In the genomic region with DNA sequence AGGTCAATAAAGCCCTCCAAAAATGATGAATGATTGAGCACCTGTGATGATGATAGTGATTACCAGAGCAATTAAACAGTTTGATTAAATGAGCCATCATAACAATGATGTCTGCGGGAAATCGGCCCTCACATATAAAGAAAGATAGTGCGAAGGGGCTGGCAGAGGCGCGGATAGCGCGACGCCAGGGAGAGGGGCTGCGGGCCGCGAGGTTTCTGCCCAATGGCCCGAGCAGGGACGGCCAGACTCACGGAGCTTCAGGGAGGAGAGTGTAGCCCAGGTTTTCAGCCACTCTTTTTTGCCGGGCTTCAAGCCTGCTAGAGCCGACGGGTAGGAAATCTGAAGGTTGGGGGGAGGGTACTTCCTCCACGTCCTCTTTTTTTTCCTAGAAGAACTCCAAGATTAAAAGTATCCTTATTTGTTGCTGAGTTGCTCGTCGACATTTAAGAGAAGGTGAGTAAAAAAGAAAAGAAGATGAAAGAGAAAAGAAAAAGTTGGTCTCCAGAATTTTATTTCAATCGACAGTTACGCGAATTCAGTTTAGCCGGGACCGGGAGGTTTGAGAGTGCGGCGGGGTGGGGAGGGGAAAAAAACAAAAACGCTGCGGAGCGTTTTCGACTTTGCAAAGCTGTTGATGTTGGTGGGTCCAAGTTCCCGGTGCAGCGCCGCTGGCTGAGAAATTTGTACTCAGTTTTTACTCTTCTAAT, we compare ENCODE assay signal across 8 cellular contexts. TPM values are rescaled to one million over a fixed set of nuclear protein-coding genes. Genes with fewer than 3 reads are reported as not detected.
DNase-seq lines count a peak whose midpoint lies in the region; ATAC-seq and TF ChIP-seq lines count a peak whose summit lies in the region.

No MANE protein-coding gene starts in this region.

- H3K27me3 ChIP-seq in colonic mucosa = peaks cover 52% of the 10 kb centered on the region
- H3K27me3 ChIP-seq in neural cell (ENCODE audit: insufficient read depth, low read depth, low read length) = peaks cover 9% of the 10 kb centered on the region

- no peaks in the 10 kb centered on the region for H3K4me1 ChIP-seq in colonic mucosa

- no peak for TF ChIP-seq RAD21 in neural cell (conservative IDR thresholded peaks at IDR 0.05)

- no peak overlapping the region for H2AFZ ChIP-seq in neural cell (ENCODE audit: low read depth, low read length)

- no peaks in the 10 kb centered on the region for H3K9me2 ChIP-seq in neural cell (ENCODE audit: insufficient read depth, low read length)

- H3K4me3 ChIP-seq in colonic mucosa (peak overlapping the region; percentile 48), neural cell (ENCODE audit: low read length) (peak overlapping the region; percentile 93)

- H3K4me2 ChIP-seq in neural cell (ENCODE audit: low read length) = no peak overlapping the region

- peaks cover 12% of the 10 kb centered on the region for H3F3A ChIP-seq in neural cell (ENCODE audit: insufficient read depth, low read length, poor library complexity, severe bottlenecking)

- H4K20me1 ChIP-seq in neural cell (ENCODE audit: insufficient read depth) = no peaks in the 10 kb centered on the region

- H3K27ac ChIP-seq in colonic mucosa (peak overlapping the region; percentile 83), neural cell (ENCODE audit: low read length) (peak overlapping the region; percentile 100)

- H3K79me2 ChIP-seq in neural cell (replicated peaks; ENCODE audit: insufficient read depth, low read length) = peaks cover 83% of the 10 kb centered on the region

- ATAC-seq in GM21717 (IDR thresholded peaks at IDR 0.05; ENCODE audit: unreplicated experiment) = no peak

- TF ChIP-seq EP300 in neural cell (conservative IDR thresholded peaks at IDR 0.05; ENCODE audit: poor library complexity, severe bottlenecking) = no peak

- TF ChIP-seq CTCF in colonic mucosa (IDR thresholded peaks at IDR 0.05) = no peak
- no peak for TF ChIP-seq CTCF in neural cell (IDR thresholded peaks at IDR 0.05; ENCODE audit: poor library complexity, severe bottlenecking)

- DNase-seq in DMS53 (lab: John Stamatoyannopoulos, UW) (peak; percentile 54), NCI-H146 (lab: John Stamatoyannopoulos, UW) (peak; percentile 43), colonic mucosa (no peak), NCI-H187 (lab: John Stamatoyannopoulos, UW) (no peak), NCI-H1048 (lab: John Stamatoyannopoulos, UW) (no peak), cerebellar nuclear complex (lab: John Stamatoyannopoulos, UW) (no peak)

- no peaks in the 10 kb centered on the region for H3K9me3 ChIP-seq in colonic mucosa
- H3K9me3 ChIP-seq in neural cell (ENCODE audit: low read length) = no peaks in the 10 kb centered on the region

- intact Hi-C loops in colonic mucosa (cut with DNase I) = no loop called here

- H3K36me3 ChIP-seq in colonic mucosa (no peaks in the 10 kb centered on the region), neural cell (ENCODE audit: insufficient read depth, low read length) (no peaks in the 10 kb centered on the region)

- H3K9ac ChIP-seq in colonic mucosa (ENCODE audit: low read depth in 2 of 2, low read length in 2 of 2) (no peak overlapping the region), neural cell (ENCODE audit: low read length) (peak overlapping the region; percentile 100)

TF ChIP-seq in neural cell, 6 proteins besides CTCF, POLR2A, EP300 and RAD21:
- TF ChIP-seq, protein P1, sequence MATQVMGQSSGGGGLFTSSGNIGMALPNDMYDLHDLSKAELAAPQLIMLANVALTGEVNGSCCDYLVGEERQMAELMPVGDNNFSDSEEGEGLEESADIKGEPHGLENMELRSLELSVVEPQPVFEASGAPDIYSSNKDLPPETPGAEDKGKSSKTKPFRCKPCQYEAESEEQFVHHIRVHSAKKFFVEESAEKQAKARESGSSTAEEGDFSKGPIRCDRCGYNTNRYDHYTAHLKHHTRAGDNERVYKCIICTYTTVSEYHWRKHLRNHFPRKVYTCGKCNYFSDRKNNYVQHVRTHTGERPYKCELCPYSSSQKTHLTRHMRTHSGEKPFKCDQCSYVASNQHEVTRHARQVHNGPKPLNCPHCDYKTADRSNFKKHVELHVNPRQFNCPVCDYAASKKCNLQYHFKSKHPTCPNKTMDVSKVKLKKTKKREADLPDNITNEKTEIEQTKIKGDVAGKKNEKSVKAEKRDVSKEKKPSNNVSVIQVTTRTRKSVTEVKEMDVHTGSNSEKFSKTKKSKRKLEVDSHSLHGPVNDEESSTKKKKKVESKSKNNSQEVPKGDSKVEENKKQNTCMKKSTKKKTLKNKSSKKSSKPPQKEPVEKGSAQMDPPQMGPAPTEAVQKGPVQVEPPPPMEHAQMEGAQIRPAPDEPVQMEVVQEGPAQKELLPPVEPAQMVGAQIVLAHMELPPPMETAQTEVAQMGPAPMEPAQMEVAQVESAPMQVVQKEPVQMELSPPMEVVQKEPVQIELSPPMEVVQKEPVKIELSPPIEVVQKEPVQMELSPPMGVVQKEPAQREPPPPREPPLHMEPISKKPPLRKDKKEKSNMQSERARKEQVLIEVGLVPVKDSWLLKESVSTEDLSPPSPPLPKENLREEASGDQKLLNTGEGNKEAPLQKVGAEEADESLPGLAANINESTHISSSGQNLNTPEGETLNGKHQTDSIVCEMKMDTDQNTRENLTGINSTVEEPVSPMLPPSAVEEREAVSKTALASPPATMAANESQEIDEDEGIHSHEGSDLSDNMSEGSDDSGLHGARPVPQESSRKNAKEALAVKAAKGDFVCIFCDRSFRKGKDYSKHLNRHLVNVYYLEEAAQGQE (IDR thresholded peaks at IDR 0.05; ENCODE audit: borderline replicate concordance) = peak; percentile 65
- no peak for TF ChIP-seq SMC3 (conservative IDR thresholded peaks at IDR 0.05; ENCODE audit: poor library complexity)
- peak; percentile 23 for TF ChIP-seq POLR2AphosphoS5 (IDR thresholded peaks at IDR 0.05)

RNA-seq across cellular contexts. Expression of gene MEIS2, which starts 2.1 kb away (rescaled TPM):
- total RNA-seq in colonic mucosa = 1 to 10 TPM; 1.7 to 7.6 TPM
- 825 and 939 TPM in 2 replicates for polyA plus RNA-seq in neural cell
- polyA minus RNA-seq in neural cell = 1,509 and 1,681 TPM in 2 replicates

Comparison
In these comparisons a context has a peak if more than half of its experiments do, and no peak if none do; other contexts are left out.
1. DNase-seq: peak in DMS53 (single experiment) and NCI-H146 (single experiment); none in colonic mucosa (single experiment), NCI-H187 (0 of 2), NCI-H1048 (single experiment) and cerebellar nuclear complex (0 of 2).